ENCODE assay signal across 11 cellular contexts in the genomic region with DNA sequence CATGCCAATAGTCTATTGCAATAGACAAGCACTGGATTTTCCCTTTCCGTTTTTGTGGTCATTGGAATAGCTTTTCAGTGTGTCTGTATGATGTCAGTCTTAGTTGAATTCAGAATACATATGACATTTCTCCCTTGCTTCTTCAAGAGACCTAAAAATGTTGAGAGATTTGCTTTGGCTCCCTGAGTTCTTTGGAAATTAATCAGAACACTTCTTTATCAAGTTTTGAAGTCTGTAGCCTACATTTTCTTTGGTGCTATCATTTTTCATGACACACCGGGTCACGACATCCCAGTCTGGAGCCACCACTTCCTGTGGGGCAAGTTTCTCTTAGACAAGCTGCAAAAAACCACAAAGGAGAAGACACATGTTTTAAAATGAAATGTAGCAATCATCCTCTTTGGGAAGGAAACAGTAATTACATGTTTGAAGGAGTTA.
A peak's percentile ranks its signal among the peaks of the same experiment; 100 is the strongest.
DNase-seq lines count a peak whose midpoint lies in the region; ATAC-seq and FAIRE-seq lines count a peak whose summit lies in the region.
"Had no signal": no experiment of that assay in that cellular context is flagged by ENCODE, and none has a peak within 500 bp of the region (broad histone marks: within the 10 kb centered on the region; RNA-seq: fewer than 3 reads in every experiment).

No MANE protein-coding gene starts in this region.

- H3K4me1 Mint-ChIP-seq in activated CD4-positive, alpha-beta memory T cell treated with anti-CD3 and anti-CD28 coated beads for 36 hours (ENCODE audit: low read depth): peaks cover 10% of the 10 kb centered on the region
- no peaks in the 10 kb centered on the region for H3K4me1 Mint-ChIP-seq in activated T-helper 1 cell treated with anti-CD3 and anti-CD28 coated beads, Interleukin-12 subunit alpha, Interleukin-12 subunit beta, Interleukin-2, Interleukin-4 antibody, amounts not matched to agents 30 ng/mL and 10 ng/mL and 1 ng/mL, durations not matched to agents 14 hours and 24 hours and 36 hours (ENCODE audit: low read depth)

- no peak for FAIRE-seq in HTR-8/SVneo (lab: Jason Lieb, UNC)
- FAIRE-seq: colon had no signal

- H3K36me3 Mint-ChIP-seq in activated CD4-positive, alpha-beta memory T cell treated with anti-CD3 and anti-CD28 coated beads for 36 hours: no peaks in the 10 kb centered on the region
- H3K36me3 Mint-ChIP-seq in activated T-helper 1 cell treated with anti-CD3 and anti-CD28 coated beads, Interleukin-12 subunit alpha, Interleukin-12 subunit beta, Interleukin-2, Interleukin-4 antibody, amounts not matched to agents 30 ng/mL and 10 ng/mL and 1 ng/mL, durations not matched to agents 14 hours and 24 hours and 36 hours (ENCODE audit: low read depth): no peaks in the 10 kb centered on the region

- no peak for ATAC-seq in HG03571 (IDR thresholded peaks at IDR 0.05; ENCODE audit: unreplicated experiment)

- H3K4me3 Mint-ChIP-seq in activated CD4-positive, alpha-beta memory T cell treated with anti-CD3 and anti-CD28 coated beads for 36 hours: no peak overlapping the region
- H3K4me3 Mint-ChIP-seq in activated T-helper 1 cell treated with anti-CD3 and anti-CD28 coated beads, Interleukin-12 subunit alpha, Interleukin-12 subunit beta, Interleukin-2, Interleukin-4 antibody, amounts not matched to agents 30 ng/mL and 10 ng/mL and 1 ng/mL, durations not matched to agents 14 hours and 24 hours and 36 hours: no peak overlapping the region

- DNase-seq in AML-193 (lab: John Stamatoyannopoulos, UW) (peak; percentile 38 to 52), HTR-8/SVneo (ENCODE audit: insufficient read length, low spot score) (peak; percentile 37), kidney glomerular epithelial cell (lab: John Stamatoyannopoulos, UW) (peak; percentile 47), NCI-H2171 treated with DMSO at 0.1 percent for 48 hours (lab: John Stamatoyannopoulos, UW) (no peak), NCI-H1417 treated with DMSO at 0.1 percent for 48 hours (lab: John Stamatoyannopoulos, UW) (no peak)
- DNase-seq in activated CD4-positive, alpha-beta memory T cell treated with anti-CD3 and anti-CD28 coated beads for 36 hours: peak; percentile 34
- DNase-seq in activated T-helper 1 cell treated with anti-CD3 and anti-CD28 coated beads, Interleukin-12 subunit alpha, Interleukin-12 subunit beta, Interleukin-2, Interleukin-4 antibody, amounts not matched to agents 30 ng/mL and 10 ng/mL and 1 ng/mL, durations not matched to agents 14 hours and 24 hours and 36 hours (ENCODE audit: low spot score): no peak
- DNase-seq: NCI-H2029 treated with DMSO at 0.1 percent for 48 hours, tibial artery had no signal

- H3K27ac Mint-ChIP-seq in activated CD4-positive, alpha-beta memory T cell treated with anti-CD3 and anti-CD28 coated beads for 36 hours: no peak overlapping the region
- no peak overlapping the region for H3K27ac Mint-ChIP-seq in activated T-helper 1 cell treated with anti-CD3 and anti-CD28 coated beads, Interleukin-12 subunit alpha, Interleukin-12 subunit beta, Interleukin-2, Interleukin-4 antibody, amounts not matched to agents 30 ng/mL and 10 ng/mL and 1 ng/mL, durations not matched to agents 14 hours and 24 hours and 36 hours

- H3K27me3 Mint-ChIP-seq in activated CD4-positive, alpha-beta memory T cell treated with anti-CD3 and anti-CD28 coated beads for 36 hours: no peaks in the 10 kb centered on the region
- H3K27me3 Mint-ChIP-seq in activated T-helper 1 cell treated with anti-CD3 and anti-CD28 coated beads, Interleukin-12 subunit alpha, Interleukin-12 subunit beta, Interleukin-2, Interleukin-4 antibody, amounts not matched to agents 30 ng/mL and 10 ng/mL and 1 ng/mL, durations not matched to agents 14 hours and 24 hours and 36 hours (ENCODE audit: insufficient read depth): no peaks in the 10 kb centered on the region

- POLR2A ChIA-PET in activated CD4-positive, alpha-beta memory T cell treated with anti-CD3 and anti-CD28 coated beads for 36 hours (lab: Charles Lee): no interaction called here

- intact Hi-C loops in activated CD4-positive, alpha-beta memory T cell treated with anti-CD3 and anti-CD28 coated beads for 36 hours (cut with micrococcal nuclease): loop anchor here (2.0 kb wide), 1 partner anchor 34 kb away; no protein-coding TSS in a partner anchor
- intact Hi-C loops in activated T-helper 1 cell treated with anti-CD3 and anti-CD28 coated beads, Interleukin-12 subunit alpha, Interleukin-12 subunit beta, Interleukin-2, Interleukin-4 antibody, amounts not matched to agents 30 ng/mL and 10 ng/mL and 1 ng/mL, durations not matched to agents 14 hours and 24 hours and 36 hours (cut with micrococcal nuclease): no loop called here

- CTCF ChIA-PET in activated CD4-positive, alpha-beta memory T cell treated with anti-CD3 and anti-CD28 coated beads for 36 hours (lab: Charles Lee): no interaction called here

- no peaks in the 10 kb centered on the region for H3K9me3 Mint-ChIP-seq in activated CD4-positive, alpha-beta memory T cell treated with anti-CD3 and anti-CD28 coated beads for 36 hours
- H3K9me3 Mint-ChIP-seq in activated T-helper 1 cell treated with anti-CD3 and anti-CD28 coated beads, Interleukin-12 subunit alpha, Interleukin-12 subunit beta, Interleukin-2, Interleukin-4 antibody, amounts not matched to agents 30 ng/mL and 10 ng/mL and 1 ng/mL, durations not matched to agents 14 hours and 24 hours and 36 hours: peaks cover 4% of the 10 kb centered on the region

Comparison
In these comparisons a context has a peak if more than half of its experiments do, and no peak if none do; other contexts are left out.
1. DNase-seq: peak in AML-193 (2 of 2), HTR-8/SVneo (single experiment), activated CD4-positive, alpha-beta memory T cell treated with anti-CD3 and anti-CD28 coated beads for 36 hours (single experiment) and kidney glomerular epithelial cell (single experiment); none in activated T-helper 1 cell treated with anti-CD3 and anti-CD28 coated beads, Interleukin-12 subunit alpha, Interleukin-12 subunit beta, Interleukin-2, Interleukin-4 antibody, amounts not matched to agents 30 ng/mL and 10 ng/mL and 1 ng/mL, durations not matched to agents 14 hours and 24 hours and 36 hours (single experiment), NCI-H2171 treated with DMSO at 0.1 percent for 48 hours (single experiment) and NCI-H1417 treated with DMSO at 0.1 percent for 48 hours (single experiment).